8 cellular contexts compared by ENCODE assay signal in genomic region chr19:45692187-45693111, GRCh38. TPM values are rescaled to one million over a fixed set of nuclear protein-coding genes. Genes with fewer than 3 reads are reported as not detected.
A peak's percentile ranks its signal among the peaks of the same experiment; 100 is the strongest.
DNase-seq lines count a peak whose midpoint lies in the region; ATAC-seq, FAIRE-seq and TF ChIP-seq lines count a peak whose summit lies in the region.

TSS of gene QPCTL (plus strand) at chr19:45692666. CDS start at chr19:45692704, 38 bp downstream.

- peak; percentile 58 for FAIRE-seq in D721Med (lab: Jason Lieb, UNC)

- peaks cover 55% of the 10 kb centered on the region for H3K36me3 ChIP-seq in OCI-LY7 (ENCODE audit: insufficient read depth, low read length)

- CTCF ChIA-PET in OCI-LY7 (lab: Charles Lee; ENCODE audit: unreplicated experiment) = interaction anchor here (0.6 to 1.3 kb wide), 6 partner anchors 15 to 134 kb away, joined by 3 to 5 read pairs (median 4); partner anchors contain the start of gene GIPR

- H3K9me2 ChIP-seq in OCI-LY7 (ENCODE audit: insufficient read depth, low read length) = no peaks in the 10 kb centered on the region

- no peaks in the 10 kb centered on the region for H3K9me3 ChIP-seq in OCI-LY7 (ENCODE audit: low read length)

- TF ChIP-seq CTCF in D721Med (IDR thresholded peaks at IDR 0.05; ENCODE audit: insufficient read depth, missing control alignments) (no peak), OCI-LY7 (conservative IDR thresholded peaks at IDR 0.05; ENCODE audit: low read length) (no peak)

- BruUV-seq in OCI-LY7 (replicated peaks; lab: Mats Ljungman, UMichigan) = no TSS peak

- peak within 1 kb of the TSS; percentile 72 for H3K27ac ChIP-seq in OCI-LY7 (ENCODE audit: low read depth, low read length, poor library complexity, severe bottlenecking)

- intact Hi-C loops in OCI-LY7 (cut with micrococcal nuclease; ENCODE audit: unreplicated experiment) = loop anchor here (1.0 to 5.0 kb wide), 2 partner anchors 15 to 80 kb away; no protein-coding TSS in a partner anchor

- DNase-seq in D721Med (ENCODE audit: insufficient read length, low spot score) (peak; percentile 90), HuH-7.5 (ENCODE audit: low spot score) (peak; percentile 97), OCI-LY7 (ENCODE audit: low spot score) (peak; percentile 100), activated T-cell treated with anti-CD3 and anti-CD28 coated beads for 24 hours (ENCODE audit: low read depth) (peak; percentile 96), epidermal melanocyte (ENCODE audit: insufficient read length, low spot score) (peak; percentile 96), middle frontal gyrus (ENCODE audit: extremely low spot score, low spot score) (peak; percentile 97)
- DNase-seq in stimulated activated CD8-positive, alpha-beta memory T cell treated with anti-CD3 and anti-CD28 coated beads, Interleukin-2, amount 100 ng/mL, for 48 hours (ENCODE audit: low read depth in 2 of 2) = peak; percentile 93

- POLR2A ChIA-PET in OCI-LY7 (lab: Charles Lee) = interaction anchor here (0.5 to 2.3 kb wide), 8 partner anchors 14 to 654 kb away, joined by 3 to 16 read pairs (median 4); partner anchors contain the start of gene CLASRP

- H4K20me1 ChIP-seq in OCI-LY7 (ENCODE audit: insufficient read depth, low read length) = peaks cover 5% of the 10 kb centered on the region; the same call in 1 of the 2 replicates

- peak within 1 kb of the TSS; percentile 44; the same call in 1 of the 2 replicates for H2AFZ ChIP-seq in OCI-LY7 (ENCODE audit: low read length)

- H3K4me2 ChIP-seq in OCI-LY7 (ENCODE audit: low read length) = peak within 1 kb of the TSS; percentile 82

- peaks cover 40% of the 10 kb centered on the region for H3K79me2 ChIP-seq in OCI-LY7 (ENCODE audit: insufficient read depth, low read depth, low read length)

- peaks cover 15% of the 10 kb centered on the region for H3K4me1 ChIP-seq in OCI-LY7 (ENCODE audit: insufficient read depth, low read length, poor library complexity, severe bottlenecking)

- peak; percentile 79 for ATAC-seq in GM21526 (IDR thresholded peaks at IDR 0.05; ENCODE audit: low FRiP score, unreplicated experiment)

- peak within 1 kb of the TSS; percentile 93 for H3K4me3 ChIP-seq in OCI-LY7 (ENCODE audit: low read depth, low read length, poor library complexity, severe bottlenecking)

RNA-seq across cellular contexts. Expression of gene QPCTL, which starts in this region (rescaled TPM):
- total RNA-seq in OCI-LY7 (2014; rRNA removed; shearing (Covaris generic)) = 15.7 and 24.8 TPM in 2 replicates
- total RNA-seq in OCI-LY7 (2022) = 25.1 and 26.3 TPM in 2 replicates

Comparison
In these comparisons a context has a peak if more than half of its experiments do, and no peak if none do; other contexts are left out.
1. Peak in every context shown above with its lines: DNase-seq, ATAC-seq, H3K4me3 ChIP-seq and H3K27ac ChIP-seq.